ENCODE assay signal across 8 cellular contexts in genomic region chr3:48556796-48557626, GRCh38. TPM values are rescaled to one million over a fixed set of nuclear protein-coding genes. Genes with fewer than 3 reads are reported as not detected.
DNase-seq lines count a peak whose midpoint lies in the region; ATAC-seq and TF ChIP-seq lines count a peak whose summit lies in the region.

Gene PFKFB4 (minus strand): TSS chr3:48556803. CDS start chr3:48556777, 26 bp downstream.

- H2AFZ ChIP-seq in SU-DHL-6 (ENCODE audit: low read depth, low read length, severe bottlenecking), result peak within 1 kb of the TSS; percentile 86

- peak within 1 kb of the TSS; percentile 69 for H3K4me3 ChIP-seq in SU-DHL-6 (ENCODE audit: insufficient read depth, low read length, poor library complexity, severe bottlenecking)
- peak within 1 kb of the TSS; percentile 56 for H3K4me3 ChIP-seq in ovary
- peak within 1 kb of the TSS in 1 of 3 donors; percentile 47 for H3K4me3 ChIP-seq in thyroid gland (replicated peaks in 1 of 3)

- H3K79me2 ChIP-seq in SU-DHL-6 (ENCODE audit: insufficient read depth, low read length), result no peaks in the 10 kb centered on the region

- TF ChIP-seq EP300 in ovary (IDR thresholded peaks at IDR 0.05), result no peak

- H3K36me3 ChIP-seq in SU-DHL-6 (ENCODE audit: low read length) (no peaks in the 10 kb centered on the region), ovary (no peaks in the 10 kb centered on the region), thyroid gland (no peaks in the 10 kb centered on the region)

- H3K27ac ChIP-seq in SU-DHL-6 (ENCODE audit: low read depth, low read length) (peak within 1 kb of the TSS; percentile 70), ovary (no peak within 1 kb of the TSS), thyroid gland (peak within 1 kb of the TSS in 1 of 3 donors; percentile 23)

- 1 to 2% (median 1%) methylated on average over 38 to 53 of the region's 53 CpGs for WGBS in ovary, 3 donors
- 2% methylated on average over 24 to 27 of the region's 53 CpGs for WGBS in thyroid gland, 2 donors

- no peak for TF ChIP-seq POLR2A in ovary (IDR thresholded peaks at IDR 0.05)
- TF ChIP-seq POLR2A in thyroid gland (IDR thresholded peaks at IDR 0.05), result peak in 1 of 2 donors; percentile 26

- TF ChIP-seq CTCF in GM12874 (IDR thresholded peaks at IDR 0.05; ENCODE audit: insufficient read depth, low read depth, low read length), result peak; percentile 22; the same call in 1 of the 2 replicates
- no peak for TF ChIP-seq CTCF in SU-DHL-6 (IDR thresholded peaks at IDR 0.05; ENCODE audit: insufficient read depth, low read length, poor library complexity, severe bottlenecking)
- TF ChIP-seq CTCF in ovary (IDR thresholded peaks at IDR 0.05), result peak in 2 of 3 donors; percentile 14 to 24
- peak in 3 of 6 experiments; percentile 12 to 20 (median 12) for TF ChIP-seq CTCF in thyroid gland (IDR thresholded peaks at IDR 0.05)

- H3K27me3 ChIP-seq in SU-DHL-6 (ENCODE audit: low read length) (no peaks in the 10 kb centered on the region), ovary (no peaks in the 10 kb centered on the region), thyroid gland (no peaks in the 10 kb centered on the region)

- no peaks in the 10 kb centered on the region for H3K9me2 ChIP-seq in SU-DHL-6 (replicated peaks; ENCODE audit: insufficient read depth, low read length)

- H3K9ac ChIP-seq in SU-DHL-6 (ENCODE audit: low read length), result peak within 1 kb of the TSS; percentile 63

- H3F3A ChIP-seq in SU-DHL-6 (ENCODE audit: insufficient read depth), result peaks cover 10% of the 10 kb centered on the region; the same call in 1 of the 2 replicates

- H3K4me1 ChIP-seq in ovary (ENCODE audit: insufficient read depth) (peaks cover 10% of the 10 kb centered on the region), thyroid gland (peaks cover 24 to 32% of the 10 kb centered on the region in 2 donors)

- ATAC-seq in HG02759 (IDR thresholded peaks at IDR 0.05; ENCODE audit: unreplicated experiment) (peak; percentile 90), Right ventricle myocardium inferior (peak; percentile 94)

- peak within 1 kb of the TSS; percentile 71 for H3K4me2 ChIP-seq in SU-DHL-6 (ENCODE audit: low read depth, low read length, poor library complexity, severe bottlenecking)

- intact Hi-C loops in Right ventricle myocardium inferior (cut with DNase I) (loop anchor here (2.0 kb wide), 2 partner anchors 52 to 78 kb away; partner anchors contain the start of genes SLC26A6 and UQCRC1), ovary (cut with DNase I) (loop anchor here in 2 of 4 donors (5.0 to 10.0 kb wide), 3 partner anchors 50 to 282 kb away; partner anchors contain the start of gene UQCRC1 (in 1 of the 2)), thyroid gland (cut with DNase I) (no loop called here)

- H4K20me1 ChIP-seq in SU-DHL-6 (ENCODE audit: low read depth, low read length), result no peaks in the 10 kb centered on the region

- DNase-seq in NCI-H128 (lab: John Stamatoyannopoulos, UW; ENCODE audit: unreplicated experiment) (peak; percentile 97), Right ventricle myocardium inferior (ENCODE audit: missing footprints) (peak; percentile 99), ovary (peak; percentile 98 to 99 (median 99)), thyroid gland (peak; percentile 99)
- peak; percentile 98 for DNase-seq in activated naive CD8-positive, alpha-beta T cell treated with anti-CD3 and anti-CD28 coated beads, Interleukin-2, amount 50 U/mL, for 16 hours (ENCODE audit: low read depth, low spot score)

- H3K9me3 ChIP-seq in SU-DHL-6 (ENCODE audit: insufficient read depth, low read length) (no peaks in the 10 kb centered on the region), ovary (no peaks in the 10 kb centered on the region), thyroid gland (no peaks in the 10 kb centered on the region)

RNA-seq across cellular contexts. Expression of gene PFKFB4, which starts in this region (rescaled TPM):
- 2.4 TPM for total RNA-seq in Right ventricle myocardium inferior
- 1 to 10 TPM; 3.3 to 8.0 (median 5.6) TPM for total RNA-seq in ovary
- 1 to 10 TPM; 2.3 to 6.3 TPM for polyA plus RNA-seq in ovary
- total RNA-seq in thyroid gland, result 1 to 10 TPM; 2.3 to 4.9 (median 3.2) TPM
